In the genomic region with DNA sequence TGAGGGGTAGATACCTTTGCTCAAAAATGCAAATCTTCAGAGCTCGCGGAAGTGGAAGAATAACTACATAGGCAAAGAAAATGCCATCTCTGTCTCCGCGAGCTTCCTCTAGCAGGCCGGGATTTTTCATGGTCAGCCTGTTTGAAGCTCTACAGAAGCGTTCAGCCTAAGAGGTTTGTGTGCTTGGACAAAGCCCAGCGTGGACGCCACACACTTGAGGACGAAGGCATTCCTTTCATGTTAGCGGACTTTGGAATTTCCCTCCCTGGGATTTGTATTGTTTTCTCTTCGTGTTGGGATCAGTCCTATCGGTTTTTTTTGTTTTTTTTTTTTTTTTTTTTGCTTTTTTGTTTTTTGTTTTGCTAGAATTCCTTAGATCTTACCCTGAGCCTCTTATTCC, we compare ENCODE assay signal across 19 cellular contexts. TPM values are rescaled to one million over a fixed set of nuclear protein-coding genes. Genes with fewer than 3 reads are reported as not detected.
DNase-seq lines count a peak whose midpoint lies in the region; ATAC-seq and TF ChIP-seq lines count a peak whose summit lies in the region.
"Had no signal": no experiment of that assay in that cellular context is flagged by ENCODE, and none has a peak within 500 bp of the region (broad histone marks: within the 10 kb centered on the region; RNA-seq: fewer than 3 reads in every experiment).

No MANE protein-coding gene starts in this region.

- no peak overlapping the region for H3K4me3 ChIP-seq in HUES64 (ENCODE audit: low read length)
- H3K4me3 ChIP-seq: A549, Peyer's patch had no signal

- H3K4me1 ChIP-seq in HUES64 (ENCODE audit: insufficient read depth, low read length) (peaks cover 19% of the 10 kb centered on the region), foreskin keratinocyte (no peaks in the 10 kb centered on the region)
- H3K4me1 ChIP-seq: A549, Peyer's patch had no signal

- no peaks in the 10 kb centered on the region for H3K27me3 Mint-ChIP-seq in endothelial cell (ENCODE audit: unreplicated experiment)
- H3K27me3 Mint-ChIP-seq: CD4-positive, alpha-beta T cell had no signal

- no peak for TF ChIP-seq CTCF in endothelial cell (IDR thresholded peaks at IDR 0.05; ENCODE audit: unreplicated experiment)
- no peak for TF ChIP-seq CTCF in foreskin keratinocyte (conservative IDR thresholded peaks at IDR 0.05)

- H3K36me3 ChIP-seq in HUES64 (ENCODE audit: insufficient read depth, low read length): no peaks in the 10 kb centered on the region
- H3K36me3 ChIP-seq: neutrophil, Peyer's patch had no signal

- H3K9me3 Mint-ChIP-seq in endothelial cell (ENCODE audit: unreplicated experiment): no peaks in the 10 kb centered on the region
- H3K9me3 Mint-ChIP-seq: CD4-positive, alpha-beta T cell had no signal

- DNase-seq in A172 (ENCODE audit: low spot score) (peak; percentile 66), endothelial cell (ENCODE audit: low spot score) (peak; percentile 11), mucosa of gallbladder (ENCODE audit: low spot score) (peak; percentile 64), foreskin keratinocyte (no peak), cortex of kidney (lab: John Stamatoyannopoulos, UW) (no peak), UCSD-AML1 (lab: John Stamatoyannopoulos, UW; ENCODE audit: unreplicated experiment) (no peak), SIG-M5 treated with dmso at 0.1 percent for 504 hours (lab: John Stamatoyannopoulos, UW; ENCODE audit: unreplicated experiment) (no peak)
- DNase-seq: activated effector memory CD4-positive, alpha-beta T cell treated with Interleukin-2 at 50 U/mL for 16 hours; CD4-positive, alpha-beta T cell; dermis blood vessel endothelial cell; GDM1; hypothalamus; MM.1S; NCI-H2081 treated with DMSO at 0.1 percent for 48 hours; NCI-H526 treated with DMSO at 0.1 percent for 48 hours; Peyer's patch had no signal

- ATAC-seq in foreskin keratinocyte: no peak
- ATAC-seq: A549 had no signal

- H3K27me3 ChIP-seq in HUES64 (ENCODE audit: insufficient read depth, low read length) (no peaks in the 10 kb centered on the region), foreskin keratinocyte (no peaks in the 10 kb centered on the region)
- H3K27me3 ChIP-seq: neutrophil, Peyer's patch had no signal

- H3K27ac Mint-ChIP-seq in endothelial cell (ENCODE audit: unreplicated experiment): no peak overlapping the region
- H3K27ac Mint-ChIP-seq: CD4-positive, alpha-beta T cell had no signal

- no peaks in the 10 kb centered on the region for H3K9me3 ChIP-seq in HUES64 (ENCODE audit: insufficient read depth, low read depth, low read length)
- H3K9me3 ChIP-seq: A549, neutrophil, Peyer's patch had no signal

- WGBS in HUES64: 57% methylated on average over 10 of the region's 12 CpGs

- H3K4me3 Mint-ChIP-seq in endothelial cell (ENCODE audit: unreplicated experiment): no peak overlapping the region
- H3K4me3 Mint-ChIP-seq: CD4-positive, alpha-beta T cell had no signal

- H3K4me1 Mint-ChIP-seq in endothelial cell (ENCODE audit: unreplicated experiment): no peaks in the 10 kb centered on the region

- peak overlapping the region; percentile 17; the same call in 1 of the 2 replicates for H3K9ac ChIP-seq in HUES64 (ENCODE audit: low read depth, low read length)

- H3K27ac ChIP-seq in HUES64 (ENCODE audit: low read depth, low read length) (peak overlapping the region; percentile 63; the same call in 1 of the 2 replicates), foreskin keratinocyte (no peak overlapping the region)
- H3K27ac ChIP-seq: A549, neutrophil, Peyer's patch had no signal

- no peaks in the 10 kb centered on the region for H3K36me3 Mint-ChIP-seq in endothelial cell (ENCODE audit: low read depth, unreplicated experiment)

RNA-seq across cellular contexts. Expression of a gene that starts 53.7 kb away (rescaled TPM):
- not detected in 2 replicates for total RNA-seq in A172 (2014; rRNA removed; shearing (Covaris generic))
- not detected for polyA plus RNA-seq in HUES64 (2013, experiment 1 of 2)
- polyA plus RNA-seq in HUES64 (2013, experiment 2 of 2): not detected
- not detected for total RNA-seq in endothelial cell (ENCODE audit: unreplicated experiment)
- 21.8 TPM for total RNA-seq in mucosa of gallbladder
- total RNA-seq in foreskin keratinocyte: not detected in 2 replicates
- not detected in 2 replicates for polyA plus RNA-seq in foreskin keratinocyte
- total RNA-seq: CD4-positive, alpha-beta T cell; dermis blood vessel endothelial cell had no signal

Comparison
In these comparisons a context has a peak if more than half of its experiments do, and no peak if none do; other contexts are left out.
1. DNase-seq: peak in A172 (single experiment), endothelial cell (single experiment) and mucosa of gallbladder (single experiment); none in foreskin keratinocyte (0 of 2), cortex of kidney (single experiment), UCSD-AML1 (single experiment) and SIG-M5 treated with dmso at 0.1 percent for 504 hours (single experiment).
2. RNA of a gene that starts 53.7 kb away (total RNA-seq): 21.8 TPM in mucosa of gallbladder (single experiment); not detected in A172, not detected in endothelial cell (single experiment) and not detected in foreskin keratinocyte; every median in the first group is over 10 times any median in the second.